10 cellular contexts compared by ENCODE assay signal in genomic region chr22:32137731-32138324, GRCh38. TPM values are rescaled to one million over a fixed set of nuclear protein-coding genes. Genes with fewer than 3 reads are reported as not detected.
A peak's percentile ranks its signal among the peaks of the same experiment; 100 is the strongest.
DNase-seq lines count a peak whose midpoint lies in the region; ATAC-seq and TF ChIP-seq lines count a peak whose summit lies in the region.
"Not testable (repeated sequence)": the region's sequence is repeated elsewhere in the genome, so short reads cannot be mapped to it uniquely, and the experiment has no call there.
"Had no signal": no experiment of that assay in that cellular context is flagged by ENCODE, and none has a peak within 500 bp of the region (broad histone marks: within the 10 kb centered on the region; RNA-seq: fewer than 3 reads in every experiment).

No MANE protein-coding gene starts in this region.

- H3K27ac Mint-ChIP-seq in CD4-positive, alpha-beta T cell, result peak overlapping the region; percentile 78
- H3K27ac Mint-ChIP-seq in activated naive CD4-positive, alpha-beta T cell treated with anti-CD3 and anti-CD28 coated beads, Interleukin-2, amount 50 U/mL, for 24 hours, result peak overlapping the region; percentile 90
- peak overlapping the region; percentile 89 for H3K27ac Mint-ChIP-seq in stimulated activated effector memory CD8-positive, alpha-beta T cell treated with anti-CD3 and anti-CD28 coated beads, Interleukin-12 subunit alpha, Interleukin-12 subunit beta, amount 100 ng/mL, for 72 hours

- H3K27me3 Mint-ChIP-seq in CD4-positive, alpha-beta T cell; activated naive CD4-positive, alpha-beta T cell treated with anti-CD3 and anti-CD28 coated beads, Interleukin-2, amount 50 U/mL, for 24 hours: not testable (repeated sequence)

- H3K4me1 Mint-ChIP-seq in CD4-positive, alpha-beta T cell (ENCODE audit: low read depth), result peaks cover 27% of the 10 kb centered on the region
- peaks cover 31% of the 10 kb centered on the region for H3K4me1 Mint-ChIP-seq in activated naive CD4-positive, alpha-beta T cell treated with anti-CD3 and anti-CD28 coated beads, Interleukin-2, amount 50 U/mL, for 24 hours
- H3K4me1 Mint-ChIP-seq in stimulated activated effector memory CD8-positive, alpha-beta T cell treated with anti-CD3 and anti-CD28 coated beads, Interleukin-12 subunit alpha, Interleukin-12 subunit beta, amount 100 ng/mL, for 72 hours, result peaks cover 39% of the 10 kb centered on the region

- not testable (repeated sequence) for H3K9me3 Mint-ChIP-seq in CD4-positive, alpha-beta T cell; activated naive CD4-positive, alpha-beta T cell treated with anti-CD3 and anti-CD28 coated beads, Interleukin-2, amount 50 U/mL, for 24 hours; stimulated activated effector memory CD8-positive, alpha-beta T cell treated with anti-CD3 and anti-CD28 coated beads, Interleukin-12 subunit alpha, Interleukin-12 subunit beta, amount 100 ng/mL, for 72 hours

- H3K27ac ChIP-seq in CD4-positive, alpha-beta T cell (ENCODE audit: low read depth, low read length), result peak overlapping the region; percentile 33
- peak overlapping the region; percentile 79 for H3K27ac ChIP-seq in left ventricle myocardium inferior (replicated peaks)
- not testable (repeated sequence) for H3K27ac ChIP-seq in psoas muscle

- not testable (repeated sequence) for TF ChIP-seq CTCF in CD4-positive, alpha-beta T cell (IDR thresholded peaks at IDR 0.05); left ventricle myocardium inferior (IDR thresholded peaks at IDR 0.05; ENCODE audit: borderline replicate concordance); psoas muscle (IDR thresholded peaks at IDR 0.05)

- 51 to 67% (median 61%) methylated on average over 16 of the region's 16 CpGs for WGBS in psoas muscle, 3 donors

- H3K36me3 ChIP-seq in left ventricle myocardium inferior; psoas muscle (ENCODE audit: insufficient read depth in 1 of 2, low read depth in 1 of 2): not testable (repeated sequence)

- peak; percentile 62 for ATAC-seq in CD4-positive, alpha-beta T cell (ENCODE audit: poor library complexity)
- ATAC-seq in psoas muscle, result peak in 1 of 4 donors; percentile 21
- ATAC-seq in stimulated activated effector memory CD8-positive, alpha-beta T cell treated with anti-CD3 and anti-CD28 coated beads, Interleukin-12 subunit alpha, Interleukin-12 subunit beta, amount 100 ng/mL, for 72 hours, result peak; percentile 63

- CTCF ChIA-PET in CD4-positive, alpha-beta T cell (lab: Charles Lee), result not testable (repeated sequence)

- POLR2A ChIA-PET in CD4-positive, alpha-beta T cell (lab: Charles Lee), result not testable (repeated sequence)

- H3K4me3 Mint-ChIP-seq in CD4-positive, alpha-beta T cell, result peak overlapping the region; percentile 89
- peak overlapping the region; percentile 87 for H3K4me3 Mint-ChIP-seq in activated naive CD4-positive, alpha-beta T cell treated with anti-CD3 and anti-CD28 coated beads, Interleukin-2, amount 50 U/mL, for 24 hours
- peak overlapping the region; percentile 84 for H3K4me3 Mint-ChIP-seq in stimulated activated effector memory CD8-positive, alpha-beta T cell treated with anti-CD3 and anti-CD28 coated beads, Interleukin-12 subunit alpha, Interleukin-12 subunit beta, amount 100 ng/mL, for 72 hours

- H3K9me3 ChIP-seq in CD4-positive, alpha-beta T cell (ENCODE audit: control insufficient read depth, low read length); left ventricle myocardium inferior (replicated peaks); psoas muscle: not testable (repeated sequence)

- not testable (repeated sequence) for H3K4me1 ChIP-seq in left ventricle myocardium inferior, psoas muscle

- peak overlapping the region; percentile 58 for H3K4me3 ChIP-seq in left ventricle myocardium inferior
- H3K4me3 ChIP-seq in psoas muscle, result peak overlapping the region; percentile 60

- H3K36me3 Mint-ChIP-seq in CD4-positive, alpha-beta T cell (ENCODE audit: low read depth); activated naive CD4-positive, alpha-beta T cell treated with anti-CD3 and anti-CD28 coated beads, Interleukin-2, amount 50 U/mL, for 24 hours; stimulated activated effector memory CD8-positive, alpha-beta T cell treated with anti-CD3 and anti-CD28 coated beads, Interleukin-12 subunit alpha, Interleukin-12 subunit beta, amount 100 ng/mL, for 72 hours: not testable (repeated sequence)

- intact Hi-C loops in CD4-positive, alpha-beta T cell (cut with DNase I, micrococcal nuclease), result loop anchor here in 1 of 2 experiments (2.0 kb wide), 2 partner anchors 273 to 335 kb away; no protein-coding TSS in a partner anchor
- intact Hi-C loops in left ventricle myocardium inferior (cut with micrococcal nuclease); psoas muscle (cut with DNase I): not testable (repeated sequence)

- DNase-seq in CD4-positive, alpha-beta T cell, result peak in 7 of 10 experiments; percentile 5 to 45 (median 21)
- DNase-seq in HT-29 (ENCODE audit: low spot score), result peak; percentile 21
- DNase-seq in NOMO-1 treated with dmso at 0.1 percent for 144 hours (lab: John Stamatoyannopoulos, UW; ENCODE audit: unreplicated experiment), result peak; percentile 35
- peak; percentile 43 for DNase-seq in activated CD4-positive, CD25-positive, alpha-beta regulatory T cell treated with anti-CD3 and anti-CD28 coated beads, Interleukin-2, amount 50 U/mL, for 72 hours
- not testable (repeated sequence) for DNase-seq in left ventricle myocardium inferior, psoas muscle
- peak in 1 of 2 donors; percentile 80 for DNase-seq in stimulated activated effector memory CD8-positive, alpha-beta T cell treated with anti-CD3 and anti-CD28 coated beads, Interleukin-12 subunit alpha, Interleukin-12 subunit beta, amount 100 ng/mL, for 72 hours (ENCODE audit: low spot score in 2 of 2)

- not testable (repeated sequence) for H3K27me3 ChIP-seq in CD4-positive, alpha-beta T cell (ENCODE audit: control insufficient read depth, insufficient read depth, low read length)
- H3K27me3 ChIP-seq in left ventricle myocardium inferior (ENCODE audit: low read depth) (peaks cover 14% of the 10 kb centered on the region), psoas muscle (ENCODE audit: insufficient read depth in 3 of 3, low read length in 2 of 3) (peaks cover 0 to 23% (median 2%) of the 10 kb centered on the region in 3 donors)

RNA-seq across cellular contexts. Expression of gene C22orf42, which starts 21.3 kb away (rescaled TPM):
- not detected for total RNA-seq in CD4-positive, alpha-beta T cell
- not detected in 2 replicates for total RNA-seq in HT-29 (2014; rRNA removed; shearing (Covaris generic))
- total RNA-seq in left ventricle myocardium inferior, result not detected
- not detected for total RNA-seq in psoas muscle
- polyA plus RNA-seq in psoas muscle, result not detected
- total RNA-seq: chondrocyte; T-helper 1 cell treated with Interleukin-12 subunit alpha and Interleukin-12 subunit beta and Interleukin-4 antibody, amounts not matched to agents 30 ng/mL and 1 ng/mL, for 36 hours had no signal
